8 cellular contexts compared by ENCODE assay signal in the genomic region with DNA sequence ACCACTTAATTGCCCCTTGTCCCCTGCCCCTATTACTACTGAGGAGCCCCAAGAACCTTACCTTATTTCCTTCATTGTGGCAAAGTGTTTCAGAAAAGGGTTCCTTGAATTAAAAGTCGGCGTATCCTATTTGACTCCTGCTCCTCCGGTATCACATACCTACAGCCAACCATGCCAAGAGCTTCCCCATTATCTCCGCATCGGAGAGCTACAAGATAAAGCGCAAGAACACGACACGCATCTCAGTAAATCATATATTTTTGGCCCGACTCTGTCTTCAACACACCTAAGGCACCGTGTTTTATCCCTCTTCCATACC. TPM values are rescaled to one million over a fixed set of nuclear protein-coding genes. Genes with fewer than 3 reads are reported as not detected.
DNase-seq lines count a peak whose midpoint lies in the region; ATAC-seq and TF ChIP-seq lines count a peak whose summit lies in the region.

No MANE protein-coding gene starts in this region.

- under 1% methylated on average over 10 of the region's 10 CpGs for WGBS in urinary bladder

- POLR2A ChIA-PET in BJ (lab: Charles Lee) (interaction anchor here (0.6 to 1.9 kb wide), 2 partner anchors 10 to 135 kb away, joined by 6 to 15 read pairs; a partner anchor contains a TSS), activated B cell treated with CpG ODN at 0.5 μM for 24 hours (lab: Charles Lee) (interaction anchor here (0.6 to 3.0 kb wide), 11 partner anchors 9 to 555 kb away, joined by 3 to 33 read pairs (median 8); a partner anchor contains a TSS)

- ATAC-seq in GM19395 (IDR thresholded peaks at IDR 0.05; ENCODE audit: unreplicated experiment) (peak; percentile 6), activated B cell treated with CpG ODN at 0.5 μM for 24 hours (ENCODE audit: low read depth) (peak; percentile 12), omental fat pad (ENCODE audit: low FRiP score) (no peak)

- H3K9ac ChIP-seq in HUES48 (ENCODE audit: low read depth, low read length), result peak overlapping the region; percentile 83

- H3K27me3 ChIP-seq in BJ (ENCODE audit: control insufficient read depth, insufficient read depth, low read length) (no peaks in the 10 kb centered on the region), HUES48 (ENCODE audit: control insufficient read depth, insufficient read depth, low read length) (no peaks in the 10 kb centered on the region), kidney epithelial cell (ENCODE audit: control insufficient read depth, insufficient read depth, low read length) (no peaks in the 10 kb centered on the region)

- H3K4me1 ChIP-seq in HUES48 (ENCODE audit: control insufficient read depth, insufficient read depth, low read length) (peaks cover 6% of the 10 kb centered on the region; the same call in 1 of the 2 replicates), urinary bladder (ENCODE audit: insufficient read depth) (no peaks in the 10 kb centered on the region)

- intact Hi-C loops in activated B cell treated with CpG ODN at 0.5 μM for 24 hours (cut with micrococcal nuclease), result loop anchor here (1.0 to 2.0 kb wide), 8 partner anchors 9 to 585 kb away; a partner anchor contains a TSS

- no peak overlapping the region for H3K4me3 Mint-ChIP-seq in activated B cell treated with CpG ODN at 0.5 μM for 24 hours

- CTCF ChIA-PET in BJ (lab: Yijun Ruan, JAX) (interaction anchor here (0.7 kb wide), 1 partner anchor 10 kb away, joined by 3 read pairs; no protein-coding TSS in a partner anchor), activated B cell treated with CpG ODN at 0.5 μM for 24 hours (lab: Charles Lee) (interaction anchor here (1.3 kb wide), 1 partner anchor 11 kb away, joined by 4 read pairs; no protein-coding TSS in a partner anchor)

- DNase-seq in BJ (ENCODE audit: low read depth) (no peak), activated B cell treated with CpG ODN at 0.5 μM for 24 hours (no peak), kidney epithelial cell (ENCODE audit: low read depth) (no peak), OCI-M2 (lab: John Stamatoyannopoulos, UW; ENCODE audit: unreplicated experiment) (no peak), omental fat pad (ENCODE audit: low spot score) (no peak)

- H3K4me1 Mint-ChIP-seq in activated B cell treated with CpG ODN at 0.5 μM for 24 hours, result peaks cover 15% of the 10 kb centered on the region

- peak overlapping the region; percentile 68 for H3K4me3 ChIP-seq in BJ (ENCODE audit: low read depth, low read length)
- peak overlapping the region; percentile 100 for H3K4me3 ChIP-seq in HUES48 (ENCODE audit: low read depth, low read length)
- H3K4me3 ChIP-seq in kidney epithelial cell (ENCODE audit: low read depth, low read length), result peak overlapping the region; percentile 70
- peak overlapping the region; percentile 65 for H3K4me3 ChIP-seq in urinary bladder (ENCODE audit: low read depth, low read length)

- no peaks in the 10 kb centered on the region for H3K27me3 Mint-ChIP-seq in activated B cell treated with CpG ODN at 0.5 μM for 24 hours

- H3K27ac Mint-ChIP-seq in activated B cell treated with CpG ODN at 0.5 μM for 24 hours, result no peak overlapping the region

- no peaks in the 10 kb centered on the region for H3K9me3 Mint-ChIP-seq in activated B cell treated with CpG ODN at 0.5 μM for 24 hours

- no peaks in the 10 kb centered on the region for H3K9me3 ChIP-seq in HUES48 (ENCODE audit: control insufficient read depth, insufficient read depth, low read length)

- H3K36me3 ChIP-seq in BJ (ENCODE audit: control insufficient read depth, insufficient read depth, low read length) (no peaks in the 10 kb centered on the region), HUES48 (ENCODE audit: control insufficient read depth, insufficient read depth, low read length) (peaks cover 47% of the 10 kb centered on the region), kidney epithelial cell (ENCODE audit: control insufficient read depth, insufficient read depth, low read length) (no peaks in the 10 kb centered on the region), urinary bladder (ENCODE audit: insufficient read depth) (no peaks in the 10 kb centered on the region)

- peaks cover 22% of the 10 kb centered on the region for H3K36me3 Mint-ChIP-seq in activated B cell treated with CpG ODN at 0.5 μM for 24 hours (ENCODE audit: low read depth)

- no peak for TF ChIP-seq CTCF in BJ (IDR thresholded peaks at IDR 0.05; ENCODE audit: insufficient read depth, low read depth, low read length)
- TF ChIP-seq CTCF in activated B cell treated with CpG ODN at 0.5 μM for 24 hours (IDR thresholded peaks at IDR 0.05), result no peak
- no peak for TF ChIP-seq CTCF in kidney epithelial cell (IDR thresholded peaks at IDR 0.05; ENCODE audit: insufficient read depth, low read length, poor library complexity, severe bottlenecking)
- no peak for TF ChIP-seq CTCF in omental fat pad (IDR thresholded peaks at IDR 0.05)

- H3K27ac ChIP-seq in HUES48 (ENCODE audit: low read depth, low read length) (peak overlapping the region; percentile 100), urinary bladder (ENCODE audit: low read depth) (peak overlapping the region; percentile 93)

RNA-seq across cellular contexts. Expression of a gene that starts 0.6 kb away (rescaled TPM):
- 1.8 and 2.8 TPM in 2 replicates for polyA plus RNA-seq in BJ (2011; rRNA removed)
- polyA minus RNA-seq in BJ (2011; rRNA and poly(A)+ RNA removed), result 1.5 and 3.4 TPM in 2 replicates
- 2.1 and 3.1 TPM in 2 replicates for total RNA-seq in activated B cell treated with CpG ODN at 0.5 μM for 24 hours
- 3.6 and 4.7 TPM in 2 replicates for total RNA-seq in kidney epithelial cell
- 30.3 TPM for total RNA-seq in urinary bladder
- 3.4 TPM for polyA plus RNA-seq in urinary bladder
- total RNA-seq in omental fat pad, result 10 to 100 TPM in 1 of 4 donors, 1 to 10 TPM in 3; 1.8 to 10.2 (median 2.9) TPM

RNA-seq across cellular contexts. Expression of a gene that starts 9.0 kb away (rescaled TPM):
- polyA plus RNA-seq in BJ (2011; rRNA removed), result 404 and 451 TPM in 2 replicates
- 205 and 291 TPM in 2 replicates for polyA minus RNA-seq in BJ (2011; rRNA and poly(A)+ RNA removed)
- 154 and 172 TPM in 2 replicates for total RNA-seq in activated B cell treated with CpG ODN at 0.5 μM for 24 hours
- total RNA-seq in kidney epithelial cell, result 159 and 178 TPM in 2 replicates
- 522 TPM for total RNA-seq in urinary bladder
- polyA plus RNA-seq in urinary bladder, result 109 TPM
- 100 to 1,000 TPM; 175 to 215 (median 183) TPM for total RNA-seq in omental fat pad
